Comparison of ENCODE assay signal across 10 cellular contexts in genomic region chr13:99969368-99969933, GRCh38. TPM values are rescaled to one million over a fixed set of nuclear protein-coding genes. Genes with fewer than 3 reads are reported as not detected.
DNase-seq lines count a peak whose midpoint lies in the region; ATAC-seq, FAIRE-seq and TF ChIP-seq lines count a peak whose summit lies in the region.
"Had no signal": no experiment of that assay in that cellular context is flagged by ENCODE, and none has a peak within 500 bp of the region (broad histone marks: within the 10 kb centered on the region; RNA-seq: fewer than 3 reads in every experiment).

No MANE protein-coding gene starts in this region.

- peaks cover 0 to 20% (median 5%) of the 10 kb centered on the region in 7 donors for H3K9me3 Mint-ChIP-seq in CD4-positive, CD25-positive, alpha-beta regulatory T cell
- peaks cover 7 to 16% (median 14%) of the 10 kb centered on the region in 3 donors for H3K9me3 Mint-ChIP-seq in IgD-negative memory B cell
- peaks cover 0 to 39% (median 20%) of the 10 kb centered on the region in 9 donors for H3K9me3 Mint-ChIP-seq in naive thymus-derived CD8-positive, alpha-beta T cell

- H3K27ac Mint-ChIP-seq in CD4-positive, CD25-positive, alpha-beta regulatory T cell: peak overlapping the region in 2 of 3 donors; percentile 60 to 85
- peak overlapping the region; percentile 92 to 98 (median 96) for H3K27ac Mint-ChIP-seq in IgD-negative memory B cell
- H3K27ac Mint-ChIP-seq in naive thymus-derived CD8-positive, alpha-beta T cell: peak overlapping the region in 5 of 10 donors; percentile 16 to 95 (median 80)

- WGBS in small intestine, 3 donors: 4 to 5% (median 4%) methylated on average over 36 to 60 of the region's 60 CpGs

- H3K4me1 ChIP-seq in CD4-positive, CD25-positive, alpha-beta regulatory T cell (ENCODE audit: control insufficient read depth, insufficient read depth, low read length, poor library complexity, severe bottlenecking): peaks cover 38% of the 10 kb centered on the region
- peaks cover 0 to 7% of the 10 kb centered on the region in 2 donors for H3K4me1 ChIP-seq in small intestine (ENCODE audit: control insufficient read depth in 2 of 2, insufficient read depth in 1 of 2, low read depth in 1 of 2, low read length in 1 of 2)

- H3K27me3 Mint-ChIP-seq in CD4-positive, CD25-positive, alpha-beta regulatory T cell: peaks cover 74% of the 10 kb centered on the region
- H3K27me3 Mint-ChIP-seq in IgD-negative memory B cell: peaks cover 56% of the 10 kb centered on the region
- H3K27me3 Mint-ChIP-seq in naive thymus-derived CD8-positive, alpha-beta T cell: peaks cover 56 to 81% (median 65%) of the 10 kb centered on the region in 5 donors

- no peak for TF ChIP-seq CTCF in brain microvascular endothelial cell (IDR thresholded peaks at IDR 0.05; ENCODE audit: low read depth, low read length, missing control alignments)

- peaks cover 0 to 27% (median 15%) of the 10 kb centered on the region in 4 donors for H3K4me1 Mint-ChIP-seq in CD4-positive, CD25-positive, alpha-beta regulatory T cell
- peaks cover 8 to 11% (median 10%) of the 10 kb centered on the region in 3 donors for H3K4me1 Mint-ChIP-seq in IgD-negative memory B cell
- peaks cover 10 to 25% (median 19%) of the 10 kb centered on the region in 4 donors for H3K4me1 Mint-ChIP-seq in naive thymus-derived CD8-positive, alpha-beta T cell

- no peak overlapping the region for H3K4me3 ChIP-seq in CD4-positive, CD25-positive, alpha-beta regulatory T cell (ENCODE audit: low read depth, low read length)
- H3K4me3 ChIP-seq in brain microvascular endothelial cell (ENCODE audit: low read depth, low read length): peak overlapping the region; percentile 51
- peak overlapping the region in 1 of 2 donors; percentile 62 for H3K4me3 ChIP-seq in small intestine (ENCODE audit: low read depth in 1 of 2, low read length in 2 of 2)

- peaks cover 56% of the 10 kb centered on the region for H3K27me3 ChIP-seq in CD4-positive, CD25-positive, alpha-beta regulatory T cell (ENCODE audit: control insufficient read depth, insufficient read depth, low read length)
- peaks cover 16% of the 10 kb centered on the region for H3K27me3 ChIP-seq in brain microvascular endothelial cell (replicated peaks)
- H3K27me3 ChIP-seq in small intestine (ENCODE audit: control insufficient read depth in 2 of 2, insufficient read depth in 2 of 2, low read length in 2 of 2): peaks cover 14 to 56% of the 10 kb centered on the region in 2 donors

- H3K27ac ChIP-seq in CD4-positive, CD25-positive, alpha-beta regulatory T cell (ENCODE audit: insufficient read depth, low read length, poor library complexity, severe bottlenecking): no peak overlapping the region
- H3K27ac ChIP-seq in brain microvascular endothelial cell: no peak overlapping the region
- H3K27ac ChIP-seq in small intestine (ENCODE audit: low read depth in 1 of 2, low read length in 1 of 2): no peak overlapping the region

- peaks cover 4% of the 10 kb centered on the region for H3K36me3 Mint-ChIP-seq in CD4-positive, CD25-positive, alpha-beta regulatory T cell
- peaks cover 2% of the 10 kb centered on the region for H3K36me3 Mint-ChIP-seq in IgD-negative memory B cell
- H3K36me3 Mint-ChIP-seq in naive thymus-derived CD8-positive, alpha-beta T cell: peaks cover 18 to 35% (median 24%) of the 10 kb centered on the region in 3 donors

- POLR2A ChIA-PET in naive thymus-derived CD8-positive, alpha-beta T cell (lab: Charles Lee): interaction anchor here (0.6 to 2.5 kb wide), 3 partner anchors 12 to 74 kb away, joined by 3 to 13 read pairs (median 3); partner anchors contain the start of gene ZIC2

- in situ Hi-C loops in brain microvascular endothelial cell (cut with HindIII; ENCODE audit: low pct_ligation_motif_present, low sequenced_read_pairs): no loop called here

- peak in 1 of 2 donors; percentile 5 for ATAC-seq in CD4-positive, CD25-positive, alpha-beta regulatory T cell (ENCODE audit: low read depth in 2 of 2)
- ATAC-seq in naive thymus-derived CD8-positive, alpha-beta T cell: peak; percentile 12 to 16
- ATAC-seq in HG02981 (IDR thresholded peaks at IDR 0.05; ENCODE audit: unreplicated experiment): no peak

- FAIRE-seq in small intestine (lab: Jason Lieb, UNC): no peak

- no peaks in the 10 kb centered on the region for H3K36me3 ChIP-seq in CD4-positive, CD25-positive, alpha-beta regulatory T cell (ENCODE audit: control insufficient read depth, insufficient read depth, low read length)
- H3K36me3 ChIP-seq in brain microvascular endothelial cell (replicated peaks) (no peaks in the 10 kb centered on the region), small intestine (ENCODE audit: control insufficient read depth in 2 of 2, insufficient read depth in 2 of 2, low read length in 2 of 2) (no peaks in the 10 kb centered on the region)

- peak overlapping the region; percentile 86 to 95 (median 88) for H3K4me3 Mint-ChIP-seq in CD4-positive, CD25-positive, alpha-beta regulatory T cell
- H3K4me3 Mint-ChIP-seq in IgD-negative memory B cell: peak overlapping the region; percentile 70 to 92 (median 89)
- peak overlapping the region; percentile 71 to 95 (median 88) for H3K4me3 Mint-ChIP-seq in naive thymus-derived CD8-positive, alpha-beta T cell

- H3K9me3 ChIP-seq in CD4-positive, CD25-positive, alpha-beta regulatory T cell (ENCODE audit: control insufficient read depth in 2 of 2, low read length in 2 of 2): peaks cover 12 to 27% of the 10 kb centered on the region in 2 experiments
- no peaks in the 10 kb centered on the region for H3K9me3 ChIP-seq in small intestine (ENCODE audit: control insufficient read depth, low read depth)

- no peak for DNase-seq in CD4-positive, CD25-positive, alpha-beta regulatory T cell
- DNase-seq in brain microvascular endothelial cell (no peak), kidney glomerular epithelial cell (lab: John Stamatoyannopoulos, UW) (no peak), LoVo (ENCODE audit: low spot score) (no peak), small intestine (no peak)
- no peak for DNase-seq in naive thymus-derived CD8-positive, alpha-beta T cell
- DNase-seq: amniotic stem cell, SHP77 had no signal

RNA-seq across cellular contexts. Expression of gene ZIC5, which starts 2.1 kb away (rescaled TPM):
- total RNA-seq in CD4-positive, CD25-positive, alpha-beta regulatory T cell: not detected
- not detected for polyA plus RNA-seq in CD4-positive, CD25-positive, alpha-beta regulatory T cell
- polyA plus RNA-seq in IgD-negative memory B cell (not detected), small intestine (under 1 TPM in 1 of 3 donors, not detected in 2; 0.01 TPM)
- total RNA-seq in naive thymus-derived CD8-positive, alpha-beta T cell: not detected
- not detected for polyA plus RNA-seq in naive thymus-derived CD8-positive, alpha-beta T cell

RNA-seq across cellular contexts. Expression of gene ZIC2, which starts 12.1 kb away (rescaled TPM):
- total RNA-seq in CD4-positive, CD25-positive, alpha-beta regulatory T cell: not detected
- polyA plus RNA-seq in CD4-positive, CD25-positive, alpha-beta regulatory T cell: not detected
- polyA plus RNA-seq in IgD-negative memory B cell (not detected), small intestine (under 1 TPM in 1 of 3 donors, not detected in 2; 0.04 TPM)
- not detected for total RNA-seq in naive thymus-derived CD8-positive, alpha-beta T cell
- not detected for polyA plus RNA-seq in naive thymus-derived CD8-positive, alpha-beta T cell
